1 cellular context compared by ENCODE assay signal in the genomic region with DNA sequence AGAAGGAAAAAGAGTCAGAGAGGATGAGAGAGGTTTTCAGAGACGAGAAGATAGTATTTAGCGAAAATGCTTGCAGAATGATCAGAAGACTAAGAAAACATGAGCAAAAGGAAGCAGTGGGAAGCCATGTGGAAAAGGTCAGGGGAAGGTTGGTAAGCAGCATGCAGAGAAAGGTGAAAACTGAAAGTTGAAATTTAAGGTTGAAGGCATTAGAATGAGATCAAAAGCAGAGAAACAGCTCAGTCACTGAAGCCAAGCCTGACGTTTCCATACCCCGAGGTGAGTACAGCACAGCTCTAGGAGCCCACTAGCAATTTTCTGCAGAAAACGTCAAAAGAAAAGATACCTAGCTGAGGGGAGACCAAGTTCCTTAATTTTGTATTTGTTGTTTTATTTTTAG.
A peak's percentile ranks its signal among the peaks of the same experiment; 100 is the strongest.
TF ChIP-seq lines count a peak whose summit lies in the region.

No MANE protein-coding gene starts in this region.

TF ChIP-seq in GM12878, 131 proteins besides CTCF, POLR2A, EP300 and RAD21 (continues in another document):
- TF ChIP-seq, protein P1, sequence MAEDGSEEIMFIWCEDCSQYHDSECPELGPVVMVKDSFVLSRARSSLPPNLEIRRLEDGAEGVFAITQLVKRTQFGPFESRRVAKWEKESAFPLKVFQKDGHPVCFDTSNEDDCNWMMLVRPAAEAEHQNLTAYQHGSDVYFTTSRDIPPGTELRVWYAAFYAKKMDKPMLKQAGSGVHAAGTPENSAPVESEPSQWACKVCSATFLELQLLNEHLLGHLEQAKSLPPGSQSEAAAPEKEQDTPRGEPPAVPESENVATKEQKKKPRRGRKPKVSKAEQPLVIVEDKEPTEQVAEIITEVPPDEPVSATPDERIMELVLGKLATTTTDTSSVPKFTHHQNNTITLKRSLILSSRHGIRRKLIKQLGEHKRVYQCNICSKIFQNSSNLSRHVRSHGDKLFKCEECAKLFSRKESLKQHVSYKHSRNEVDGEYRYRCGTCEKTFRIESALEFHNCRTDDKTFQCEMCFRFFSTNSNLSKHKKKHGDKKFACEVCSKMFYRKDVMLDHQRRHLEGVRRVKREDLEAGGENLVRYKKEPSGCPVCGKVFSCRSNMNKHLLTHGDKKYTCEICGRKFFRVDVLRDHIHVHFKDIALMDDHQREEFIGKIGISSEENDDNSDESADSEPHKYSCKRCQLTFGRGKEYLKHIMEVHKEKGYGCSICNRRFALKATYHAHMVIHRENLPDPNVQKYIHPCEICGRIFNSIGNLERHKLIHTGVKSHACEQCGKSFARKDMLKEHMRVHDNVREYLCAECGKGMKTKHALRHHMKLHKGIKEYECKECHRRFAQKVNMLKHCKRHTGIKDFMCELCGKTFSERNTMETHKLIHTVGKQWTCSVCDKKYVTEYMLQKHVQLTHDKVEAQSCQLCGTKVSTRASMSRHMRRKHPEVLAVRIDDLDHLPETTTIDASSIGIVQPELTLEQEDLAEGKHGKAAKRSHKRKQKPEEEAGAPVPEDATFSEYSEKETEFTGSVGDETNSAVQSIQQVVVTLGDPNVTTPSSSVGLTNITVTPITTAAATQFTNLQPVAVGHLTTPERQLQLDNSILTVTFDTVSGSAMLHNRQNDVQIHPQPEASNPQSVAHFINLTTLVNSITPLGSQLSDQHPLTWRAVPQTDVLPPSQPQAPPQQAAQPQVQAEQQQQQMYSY (CRISPR knock-in tag; IDR thresholded peaks at IDR 0.05), result no peak
- TF ChIP-seq CREM (IDR thresholded peaks at IDR 0.05; ENCODE audit: low read depth) (peak; percentile 19; the same call in 1 of the 2 replicates), EED (IDR thresholded peaks at IDR 0.05; ENCODE audit: low read depth) (peak; percentile 72), NR2C2 (IDR thresholded peaks at IDR 0.05; ENCODE audit: borderline replicate concordance, control insufficient read depth, insufficient read length, low read depth) (no peak), DPF2 (IDR thresholded peaks at IDR 0.05) (no peak), SMAD1 (IDR thresholded peaks at IDR 0.05; ENCODE audit: low read depth, partially characterized antibody) (no peak), CHD1 (IDR thresholded peaks at IDR 0.05; ENCODE audit: low read depth, low read length) (no peak), GATAD2B (conservative IDR thresholded peaks at IDR 0.05; ENCODE audit: low read depth) (no peak), MYC (IDR thresholded peaks at IDR 0.05; ENCODE audit: insufficient read depth, insufficient read length, insufficient replicate concordance, low read length, severe bottlenecking) (no peak), BCL11A (IDR thresholded peaks at IDR 0.05; ENCODE audit: low read depth, low read length) (no peak), HDGF (IDR thresholded peaks at IDR 0.05) (no peak), NFYA (IDR thresholded peaks at IDR 0.05; ENCODE audit: borderline replicate concordance, low read depth, low read length) (no peak), ZNF274 (IDR thresholded peaks at IDR 0.05; ENCODE audit: insufficient read depth, insufficient read length) (no peak), SMAD5 (IDR thresholded peaks at IDR 0.05; ENCODE audit: low read depth) (no peak), SREBF2 (IDR thresholded peaks at IDR 0.05; ENCODE audit: low read length) (no peak), CREB1 (IDR thresholded peaks at IDR 0.05; ENCODE audit: low read depth) (peak; percentile 47), FOXK2 (IDR thresholded peaks at IDR 0.05) (no peak), RCOR1 (conservative IDR thresholded peaks at IDR 0.05; ENCODE audit: low read depth, low read length) (no peak), IKZF1 (conservative IDR thresholded peaks at IDR 0.05) (no peak), MXI1 (IDR thresholded peaks at IDR 0.05; ENCODE audit: low read depth, low read length) (no peak), SIN3A (IDR thresholded peaks at IDR 0.05; ENCODE audit: low read depth, low read length) (no peak), NFIC (IDR thresholded peaks at IDR 0.05; ENCODE audit: low read depth, low read length) (peak; percentile 43; the same call in 1 of the 2 replicates), ETV6 (conservative IDR thresholded peaks at IDR 0.05 in 1 of 2, IDR thresholded peaks at IDR 0.05 in 1 of 2; ENCODE audit: borderline replicate concordance in 1 of 2, low read depth in 1 of 2) (no peak), RUNX3 (IDR thresholded peaks at IDR 0.05; ENCODE audit: low read length) (peak; percentile 27; the same call in 1 of the 2 replicates), RFX5 (IDR thresholded peaks at IDR 0.05; ENCODE audit: low read depth, low read length) (no peak), RELA (IDR thresholded peaks at IDR 0.05; ENCODE audit: borderline replicate concordance, partially characterized antibody) (no peak), POLR2AphosphoS5 (IDR thresholded peaks at IDR 0.05; ENCODE audit: low read length) (no peak), FOS (IDR thresholded peaks at IDR 0.05; ENCODE audit: borderline replicate concordance, extremely low read depth, insufficient read length) (no peak), TARDBP (IDR thresholded peaks at IDR 0.05; ENCODE audit: borderline replicate concordance) (no peak), JUND (IDR thresholded peaks at IDR 0.05; ENCODE audit: low read depth, low read length) (no peak), BMI1 (IDR thresholded peaks at IDR 0.05; ENCODE audit: borderline replicate concordance) (no peak), PAX8 (IDR thresholded peaks at IDR 0.05) (no peak), IKZF2 (IDR thresholded peaks at IDR 0.05) (0 out of 4 replicates have a peak, but pooled peaks of 1 of the 2 experiments have one; percentile 15), ESRRA (IDR thresholded peaks at IDR 0.05; ENCODE audit: low read length) (no peak), NBN (IDR thresholded peaks at IDR 0.05) (no peak), TCF7 (IDR thresholded peaks at IDR 0.05; ENCODE audit: borderline replicate concordance) (peak; percentile 36; the same call in 1 of the 2 replicates)
- TF ChIP-seq, protein P2, sequence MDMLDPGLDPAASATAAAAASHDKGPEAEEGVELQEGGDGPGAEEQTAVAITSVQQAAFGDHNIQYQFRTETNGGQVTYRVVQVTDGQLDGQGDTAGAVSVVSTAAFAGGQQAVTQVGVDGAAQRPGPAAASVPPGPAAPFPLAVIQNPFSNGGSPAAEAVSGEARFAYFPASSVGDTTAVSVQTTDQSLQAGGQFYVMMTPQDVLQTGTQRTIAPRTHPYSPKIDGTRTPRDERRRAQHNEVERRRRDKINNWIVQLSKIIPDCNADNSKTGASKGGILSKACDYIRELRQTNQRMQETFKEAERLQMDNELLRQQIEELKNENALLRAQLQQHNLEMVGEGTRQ (IDR thresholded peaks at IDR 0.05; ENCODE audit: borderline replicate concordance, low read depth, low read length), result no peak
- TF ChIP-seq, protein P3, sequence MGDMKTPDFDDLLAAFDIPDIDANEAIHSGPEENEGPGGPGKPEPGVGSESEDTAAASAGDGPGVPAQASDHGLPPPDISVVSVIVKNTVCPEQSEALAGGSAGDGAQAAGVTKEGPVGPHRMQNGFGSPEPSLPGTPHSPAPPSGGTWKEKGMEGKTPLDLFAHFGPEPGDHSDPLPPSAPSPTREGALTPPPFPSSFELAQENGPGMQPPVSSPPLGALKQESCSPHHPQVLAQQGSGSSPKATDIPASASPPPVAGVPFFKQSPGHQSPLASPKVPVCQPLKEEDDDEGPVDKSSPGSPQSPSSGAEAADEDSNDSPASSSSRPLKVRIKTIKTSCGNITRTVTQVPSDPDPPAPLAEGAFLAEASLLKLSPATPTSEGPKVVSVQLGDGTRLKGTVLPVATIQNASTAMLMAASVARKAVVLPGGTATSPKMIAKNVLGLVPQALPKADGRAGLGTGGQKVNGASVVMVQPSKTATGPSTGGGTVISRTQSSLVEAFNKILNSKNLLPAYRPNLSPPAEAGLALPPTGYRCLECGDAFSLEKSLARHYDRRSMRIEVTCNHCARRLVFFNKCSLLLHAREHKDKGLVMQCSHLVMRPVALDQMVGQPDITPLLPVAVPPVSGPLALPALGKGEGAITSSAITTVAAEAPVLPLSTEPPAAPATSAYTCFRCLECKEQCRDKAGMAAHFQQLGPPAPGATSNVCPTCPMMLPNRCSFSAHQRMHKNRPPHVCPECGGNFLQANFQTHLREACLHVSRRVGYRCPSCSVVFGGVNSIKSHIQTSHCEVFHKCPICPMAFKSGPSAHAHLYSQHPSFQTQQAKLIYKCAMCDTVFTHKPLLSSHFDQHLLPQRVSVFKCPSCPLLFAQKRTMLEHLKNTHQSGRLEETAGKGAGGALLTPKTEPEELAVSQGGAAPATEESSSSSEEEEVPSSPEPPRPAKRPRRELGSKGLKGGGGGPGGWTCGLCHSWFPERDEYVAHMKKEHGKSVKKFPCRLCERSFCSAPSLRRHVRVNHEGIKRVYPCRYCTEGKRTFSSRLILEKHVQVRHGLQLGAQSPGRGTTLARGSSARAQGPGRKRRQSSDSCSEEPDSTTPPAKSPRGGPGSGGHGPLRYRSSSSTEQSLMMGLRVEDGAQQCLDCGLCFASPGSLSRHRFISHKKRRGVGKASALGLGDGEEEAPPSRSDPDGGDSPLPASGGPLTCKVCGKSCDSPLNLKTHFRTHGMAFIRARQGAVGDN (IDR thresholded peaks at IDR 0.05), result no peak
- TF ChIP-seq, protein P4, sequence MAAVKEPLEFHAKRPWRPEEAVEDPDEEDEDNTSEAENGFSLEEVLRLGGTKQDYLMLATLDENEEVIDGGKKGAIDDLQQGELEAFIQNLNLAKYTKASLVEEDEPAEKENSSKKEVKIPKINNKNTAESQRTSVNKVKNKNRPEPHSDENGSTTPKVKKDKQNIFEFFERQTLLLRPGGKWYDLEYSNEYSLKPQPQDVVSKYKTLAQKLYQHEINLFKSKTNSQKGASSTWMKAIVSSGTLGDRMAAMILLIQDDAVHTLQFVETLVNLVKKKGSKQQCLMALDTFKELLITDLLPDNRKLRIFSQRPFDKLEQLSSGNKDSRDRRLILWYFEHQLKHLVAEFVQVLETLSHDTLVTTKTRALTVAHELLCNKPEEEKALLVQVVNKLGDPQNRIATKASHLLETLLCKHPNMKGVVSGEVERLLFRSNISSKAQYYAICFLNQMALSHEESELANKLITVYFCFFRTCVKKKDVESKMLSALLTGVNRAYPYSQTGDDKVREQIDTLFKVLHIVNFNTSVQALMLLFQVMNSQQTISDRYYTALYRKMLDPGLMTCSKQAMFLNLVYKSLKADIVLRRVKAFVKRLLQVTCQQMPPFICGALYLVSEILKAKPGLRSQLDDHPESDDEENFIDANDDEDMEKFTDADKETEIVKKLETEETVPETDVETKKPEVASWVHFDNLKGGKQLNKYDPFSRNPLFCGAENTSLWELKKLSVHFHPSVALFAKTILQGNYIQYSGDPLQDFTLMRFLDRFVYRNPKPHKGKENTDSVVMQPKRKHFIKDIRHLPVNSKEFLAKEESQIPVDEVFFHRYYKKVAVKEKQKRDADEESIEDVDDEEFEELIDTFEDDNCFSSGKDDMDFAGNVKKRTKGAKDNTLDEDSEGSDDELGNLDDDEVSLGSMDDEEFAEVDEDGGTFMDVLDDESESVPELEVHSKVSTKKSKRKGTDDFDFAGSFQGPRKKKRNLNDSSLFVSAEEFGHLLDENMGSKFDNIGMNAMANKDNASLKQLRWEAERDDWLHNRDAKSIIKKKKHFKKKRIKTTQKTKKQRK (IDR thresholded peaks at IDR 0.05; ENCODE audit: low read depth, low read length), result no peak
- TF ChIP-seq, protein P5, sequence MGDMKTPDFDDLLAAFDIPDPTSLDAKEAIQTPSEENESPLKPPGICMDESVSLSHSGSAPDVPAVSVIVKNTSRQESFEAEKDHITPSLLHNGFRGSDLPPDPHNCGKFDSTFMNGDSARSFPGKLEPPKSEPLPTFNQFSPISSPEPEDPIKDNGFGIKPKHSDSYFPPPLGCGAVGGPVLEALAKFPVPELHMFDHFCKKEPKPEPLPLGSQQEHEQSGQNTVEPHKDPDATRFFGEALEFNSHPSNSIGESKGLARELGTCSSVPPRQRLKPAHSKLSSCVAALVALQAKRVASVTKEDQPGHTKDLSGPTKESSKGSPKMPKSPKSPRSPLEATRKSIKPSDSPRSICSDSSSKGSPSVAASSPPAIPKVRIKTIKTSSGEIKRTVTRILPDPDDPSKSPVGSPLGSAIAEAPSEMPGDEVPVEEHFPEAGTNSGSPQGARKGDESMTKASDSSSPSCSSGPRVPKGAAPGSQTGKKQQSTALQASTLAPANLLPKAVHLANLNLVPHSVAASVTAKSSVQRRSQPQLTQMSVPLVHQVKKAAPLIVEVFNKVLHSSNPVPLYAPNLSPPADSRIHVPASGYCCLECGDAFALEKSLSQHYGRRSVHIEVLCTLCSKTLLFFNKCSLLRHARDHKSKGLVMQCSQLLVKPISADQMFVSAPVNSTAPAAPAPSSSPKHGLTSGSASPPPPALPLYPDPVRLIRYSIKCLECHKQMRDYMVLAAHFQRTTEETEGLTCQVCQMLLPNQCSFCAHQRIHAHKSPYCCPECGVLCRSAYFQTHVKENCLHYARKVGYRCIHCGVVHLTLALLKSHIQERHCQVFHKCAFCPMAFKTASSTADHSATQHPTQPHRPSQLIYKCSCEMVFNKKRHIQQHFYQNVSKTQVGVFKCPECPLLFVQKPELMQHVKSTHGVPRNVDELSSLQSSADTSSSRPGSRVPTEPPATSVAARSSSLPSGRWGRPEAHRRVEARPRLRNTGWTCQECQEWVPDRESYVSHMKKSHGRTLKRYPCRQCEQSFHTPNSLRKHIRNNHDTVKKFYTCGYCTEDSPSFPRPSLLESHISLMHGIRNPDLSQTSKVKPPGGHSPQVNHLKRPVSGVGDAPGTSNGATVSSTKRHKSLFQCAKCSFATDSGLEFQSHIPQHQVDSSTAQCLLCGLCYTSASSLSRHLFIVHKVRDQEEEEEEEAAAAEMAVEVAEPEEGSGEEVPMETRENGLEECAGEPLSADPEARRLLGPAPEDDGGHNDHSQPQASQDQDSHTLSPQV (IDR thresholded peaks at IDR 0.05), result no peak
- TF ChIP-seq, protein P6, sequence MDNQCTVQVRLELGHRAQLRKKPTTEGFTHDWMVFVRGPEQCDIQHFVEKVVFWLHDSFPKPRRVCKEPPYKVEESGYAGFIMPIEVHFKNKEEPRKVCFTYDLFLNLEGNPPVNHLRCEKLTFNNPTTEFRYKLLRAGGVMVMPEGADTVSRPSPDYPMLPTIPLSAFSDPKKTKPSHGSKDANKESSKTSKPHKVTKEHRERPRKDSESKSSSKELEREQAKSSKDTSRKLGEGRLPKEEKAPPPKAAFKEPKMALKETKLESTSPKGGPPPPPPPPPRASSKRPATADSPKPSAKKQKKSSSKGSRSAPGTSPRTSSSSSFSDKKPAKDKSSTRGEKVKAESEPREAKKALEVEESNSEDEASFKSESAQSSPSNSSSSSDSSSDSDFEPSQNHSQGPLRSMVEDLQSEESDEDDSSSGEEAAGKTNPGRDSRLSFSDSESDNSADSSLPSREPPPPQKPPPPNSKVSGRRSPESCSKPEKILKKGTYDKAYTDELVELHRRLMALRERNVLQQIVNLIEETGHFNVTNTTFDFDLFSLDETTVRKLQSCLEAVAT (IDR thresholded peaks at IDR 0.05), result no peak
- TF ChIP-seq, protein P7, sequence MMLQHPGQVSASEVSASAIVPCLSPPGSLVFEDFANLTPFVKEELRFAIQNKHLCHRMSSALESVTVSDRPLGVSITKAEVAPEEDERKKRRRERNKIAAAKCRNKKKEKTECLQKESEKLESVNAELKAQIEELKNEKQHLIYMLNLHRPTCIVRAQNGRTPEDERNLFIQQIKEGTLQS (IDR thresholded peaks at IDR 0.05; ENCODE audit: borderline replicate concordance, extremely low read depth, low read depth, low read length), result no peak
- TF ChIP-seq, protein P8, sequence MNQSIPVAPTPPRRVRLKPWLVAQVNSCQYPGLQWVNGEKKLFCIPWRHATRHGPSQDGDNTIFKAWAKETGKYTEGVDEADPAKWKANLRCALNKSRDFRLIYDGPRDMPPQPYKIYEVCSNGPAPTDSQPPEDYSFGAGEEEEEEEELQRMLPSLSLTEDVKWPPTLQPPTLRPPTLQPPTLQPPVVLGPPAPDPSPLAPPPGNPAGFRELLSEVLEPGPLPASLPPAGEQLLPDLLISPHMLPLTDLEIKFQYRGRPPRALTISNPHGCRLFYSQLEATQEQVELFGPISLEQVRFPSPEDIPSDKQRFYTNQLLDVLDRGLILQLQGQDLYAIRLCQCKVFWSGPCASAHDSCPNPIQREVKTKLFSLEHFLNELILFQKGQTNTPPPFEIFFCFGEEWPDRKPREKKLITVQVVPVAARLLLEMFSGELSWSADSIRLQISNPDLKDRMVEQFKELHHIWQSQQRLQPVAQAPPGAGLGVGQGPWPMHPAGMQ (IDR thresholded peaks at IDR 0.05; ENCODE audit: borderline replicate concordance), result no peak
